In the genomic region with DNA sequence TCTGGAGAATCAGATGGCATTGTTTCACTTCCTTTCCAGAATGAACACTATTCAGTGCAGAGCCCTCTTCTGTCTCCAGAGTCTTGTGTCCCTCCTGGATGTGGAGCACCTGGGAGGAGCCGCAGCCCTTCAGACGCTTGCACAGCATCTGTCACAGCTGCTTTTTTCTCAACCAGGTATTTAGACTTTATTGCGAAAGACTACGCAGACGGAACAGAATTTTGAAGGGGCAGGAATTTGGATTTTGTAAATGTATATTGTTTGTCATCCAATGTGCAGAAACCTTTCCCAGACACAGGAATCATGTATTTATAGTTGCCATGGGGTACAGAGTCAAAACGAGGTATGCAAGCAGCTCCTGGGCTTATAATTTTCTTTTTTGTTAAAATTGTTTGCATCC, we compare ENCODE assay signal across 2 cellular contexts.
A peak's percentile ranks its signal among the peaks of the same experiment; 100 is the strongest.
TF ChIP-seq lines count a peak whose summit lies in the region.

No MANE protein-coding gene starts in this region.

TF ChIP-seq in HepG2, 621 proteins besides CTCF, POLR2A, EP300 and RAD21:
- TF ChIP-seq ZSCAN9 (CRISPR knock-in tag; IDR thresholded peaks at IDR 0.05; ENCODE audit: borderline replicate concordance) (no peak), CEBPB (IDR thresholded peaks at IDR 0.05; ENCODE audit: borderline replicate concordance, low read depth, low read length) (peak; percentile 77)
TF ChIP-seq in HepG2: peak in this region for 1.

TF ChIP-seq in IMR-90, 13 proteins besides CTCF, POLR2A, EP300 and RAD21:
- no peak for TF ChIP-seq MXI1 (IDR thresholded peaks at IDR 0.05; ENCODE audit: borderline replicate concordance, low read depth, low read length)
- TF ChIP-seq, protein P1, sequence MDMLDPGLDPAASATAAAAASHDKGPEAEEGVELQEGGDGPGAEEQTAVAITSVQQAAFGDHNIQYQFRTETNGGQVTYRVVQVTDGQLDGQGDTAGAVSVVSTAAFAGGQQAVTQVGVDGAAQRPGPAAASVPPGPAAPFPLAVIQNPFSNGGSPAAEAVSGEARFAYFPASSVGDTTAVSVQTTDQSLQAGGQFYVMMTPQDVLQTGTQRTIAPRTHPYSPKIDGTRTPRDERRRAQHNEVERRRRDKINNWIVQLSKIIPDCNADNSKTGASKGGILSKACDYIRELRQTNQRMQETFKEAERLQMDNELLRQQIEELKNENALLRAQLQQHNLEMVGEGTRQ (IDR thresholded peaks at IDR 0.05; ENCODE audit: low read depth, low read length), result no peak
- no peak for TF ChIP-seq FOS (IDR thresholded peaks at IDR 0.05; ENCODE audit: low read depth, low read length)
- peak; percentile 59; the same call in 1 of the 2 replicates for TF ChIP-seq CEBPB (IDR thresholded peaks at IDR 0.05; ENCODE audit: low read depth, low read length)
- TF ChIP-seq MAFK (IDR thresholded peaks at IDR 0.05; ENCODE audit: low read depth, low read length), result no peak
- TF ChIP-seq BHLHE40 (IDR thresholded peaks at IDR 0.05; ENCODE audit: low read depth, low read length), result no peak
- TF ChIP-seq NFE2L2 (IDR thresholded peaks at IDR 0.05; ENCODE audit: low read depth, low read length), result no peak
